19 cellular contexts compared by ENCODE assay signal in genomic region chr7:41928781-41929180, GRCh38.
DNase-seq lines count a peak whose midpoint lies in the region; ATAC-seq, FAIRE-seq and TF ChIP-seq lines count a peak whose summit lies in the region.
"Had no signal": no experiment of that assay in that cellular context is flagged by ENCODE, and none has a peak within 500 bp of the region (broad histone marks: within the 10 kb centered on the region; RNA-seq: fewer than 3 reads in every experiment).

No MANE protein-coding gene starts in this region.

- H3F3A ChIP-seq in smooth muscle cell (ENCODE audit: low read depth): no peaks in the 10 kb centered on the region

- H3K36me3 ChIP-seq in astrocyte (ENCODE audit: insufficient read depth, low read length) (no peaks in the 10 kb centered on the region), fibroblast of lung (ENCODE audit: control insufficient read depth, insufficient read depth, low read length) (no peaks in the 10 kb centered on the region), smooth muscle cell (ENCODE audit: low read depth) (no peaks in the 10 kb centered on the region), right atrium auricular region (no peaks in the 10 kb centered on the region)
- H3K36me3 ChIP-seq: BE2C, HAP-1 had no signal

- peaks cover 20% of the 10 kb centered on the region for H3K4me1 Mint-ChIP-seq in astrocyte (ENCODE audit: low read depth, unreplicated experiment)
- H3K4me1 Mint-ChIP-seq: CD8-positive, alpha-beta memory T cell had no signal

- H4K20me1 ChIP-seq in astrocyte (ENCODE audit: insufficient read depth, low read length) (no peaks in the 10 kb centered on the region), fibroblast of lung (ENCODE audit: control insufficient read depth, extremely low read depth, insufficient read depth, low read length) (no peaks in the 10 kb centered on the region), smooth muscle cell (ENCODE audit: low read depth) (no peaks in the 10 kb centered on the region)

- no peak for TF ChIP-seq CTCF in astrocyte (IDR thresholded peaks at IDR 0.05; ENCODE audit: insufficient read depth, low read depth, low read length)
- no peak for TF ChIP-seq CTCF in fibroblast of lung (conservative IDR thresholded peaks at IDR 0.05 in 1 of 2, IDR thresholded peaks at IDR 0.05 in 1 of 2; ENCODE audit: low read depth in 1 of 2, low read length in 2 of 2)
- no peak for TF ChIP-seq CTCF in smooth muscle cell (IDR thresholded peaks at IDR 0.05; ENCODE audit: borderline replicate concordance, insufficient read depth, poor library complexity, severe bottlenecking)
- no peak for TF ChIP-seq CTCF in right atrium auricular region (IDR thresholded peaks at IDR 0.05)

- H3K4me3 Mint-ChIP-seq in astrocyte (ENCODE audit: unreplicated experiment): no peak overlapping the region
- H3K4me3 Mint-ChIP-seq: CD4-positive, CD25-positive, alpha-beta regulatory T cell; CD8-positive, alpha-beta memory T cell had no signal

- H2AFZ ChIP-seq in astrocyte (ENCODE audit: low read depth, low read length): no peak overlapping the region
- peak overlapping the region; percentile 10 for H2AFZ ChIP-seq in fibroblast of lung (ENCODE audit: low read length)
- H2AFZ ChIP-seq in smooth muscle cell (ENCODE audit: low read depth): no peak overlapping the region

- FAIRE-seq in astrocyte (lab: Jason Lieb, UNC): no peak
- FAIRE-seq: D721Med, HepG2 had no signal

- H3K27ac ChIP-seq in astrocyte (ENCODE audit: low read depth, low read length) (no peak overlapping the region), fibroblast of lung (ENCODE audit: insufficient read depth, low read length) (no peak overlapping the region), smooth muscle cell (ENCODE audit: low read depth) (no peak overlapping the region), right atrium auricular region (no peak overlapping the region)

- ATAC-seq in HG02623 (IDR thresholded peaks at IDR 0.05; ENCODE audit: unreplicated experiment): no peak
- ATAC-seq: HepG2 had no signal

- no peaks in the 10 kb centered on the region for H3K9me3 Mint-ChIP-seq in astrocyte (ENCODE audit: unreplicated experiment)
- H3K9me3 Mint-ChIP-seq: CD8-positive, alpha-beta memory T cell had no signal

- no peaks in the 10 kb centered on the region for H3K79me2 ChIP-seq in astrocyte (ENCODE audit: insufficient read depth, low read length)
- H3K79me2 ChIP-seq in fibroblast of lung (ENCODE audit: control insufficient read depth, insufficient read depth, low read length): no peaks in the 10 kb centered on the region
- H3K79me2 ChIP-seq in smooth muscle cell (ENCODE audit: low read depth): no peaks in the 10 kb centered on the region

- H3K9me3 ChIP-seq in astrocyte (ENCODE audit: insufficient read depth, low read depth, low read length) (no peaks in the 10 kb centered on the region), fibroblast of lung (ENCODE audit: control insufficient read depth, insufficient read depth, low read depth, low read length) (no peaks in the 10 kb centered on the region), smooth muscle cell (replicated peaks; ENCODE audit: low read depth) (no peaks in the 10 kb centered on the region), right atrium auricular region (no peaks in the 10 kb centered on the region)
- H3K9me3 ChIP-seq: BE2C, HAP-1 had no signal

- 50% methylated on average over 1 of the region's 1 CpG for WGBS in smooth muscle cell (ENCODE audit: low lambda C conversion rate)

- H3K9ac ChIP-seq in astrocyte (ENCODE audit: low read length): no peak overlapping the region
- no peak overlapping the region for H3K9ac ChIP-seq in fibroblast of lung (ENCODE audit: insufficient read depth, low read length)
- no peak overlapping the region for H3K9ac ChIP-seq in smooth muscle cell (ENCODE audit: low read depth)

- DNase-seq in EH (ENCODE audit: low read depth): peak; percentile 53
- peak; percentile 78 for DNase-seq in astrocyte (ENCODE audit: low read depth)
- peak in 1 of 2 donors; percentile 78 for DNase-seq in fibroblast of lung (ENCODE audit: low read depth in 2 of 2)
- no peak for DNase-seq in smooth muscle cell (lab: John Stamatoyannopoulos, UW; ENCODE audit: unreplicated experiment)
- DNase-seq in right atrium auricular region (ENCODE audit: low spot score): no peak
- DNase-seq in dermis blood vessel endothelial cell: no peak
- DNase-seq: 8988T; BE2C; C1 segment of cervical spinal cord; CD4-positive, CD25-positive, alpha-beta regulatory T cell; CD8-positive, alpha-beta memory T cell; COR-L47; DMS79; GF-D8; KG1 had no signal

- H3K27me3 Mint-ChIP-seq in astrocyte (ENCODE audit: low read depth, unreplicated experiment): no peaks in the 10 kb centered on the region

- H3K4me3 ChIP-seq in astrocyte (ENCODE audit: insufficient read depth, low read depth, low read length): no peak overlapping the region
- no peak overlapping the region for H3K4me3 ChIP-seq in fibroblast of lung (replicated peaks in 1 of 4; ENCODE audit: control extremely low read depth in 1 of 4, insufficient read depth in 1 of 4, low read depth in 3 of 4, low read length in 4 of 4)
- H3K4me3 ChIP-seq in smooth muscle cell: no peak overlapping the region
- no peak overlapping the region for H3K4me3 ChIP-seq in right atrium auricular region
- H3K4me3 ChIP-seq: HAP-1 had no signal

- H3K4me1 ChIP-seq in astrocyte (ENCODE audit: insufficient read depth, low read length) (peaks cover 6% of the 10 kb centered on the region), fibroblast of lung (ENCODE audit: control insufficient read depth, extremely low read depth, insufficient read depth, low read length) (peaks cover 23% of the 10 kb centered on the region), smooth muscle cell (ENCODE audit: low read depth) (peaks cover 6% of the 10 kb centered on the region), right atrium auricular region (no peaks in the 10 kb centered on the region)
- H3K4me1 ChIP-seq: BE2C, HAP-1 had no signal

- H3K36me3 Mint-ChIP-seq in astrocyte (ENCODE audit: low read depth, unreplicated experiment): no peaks in the 10 kb centered on the region
- H3K36me3 Mint-ChIP-seq: CD4-positive, CD25-positive, alpha-beta regulatory T cell had no signal

- H3K4me2 ChIP-seq in astrocyte (ENCODE audit: low read length) (no peak overlapping the region), fibroblast of lung (ENCODE audit: extremely low read depth, insufficient read depth, low read length) (peak overlapping the region; percentile 17), smooth muscle cell (peak overlapping the region; percentile 15)

- peak overlapping the region; percentile 28 for H3K27ac Mint-ChIP-seq in astrocyte (ENCODE audit: unreplicated experiment)
- H3K27ac Mint-ChIP-seq: CD4-positive, CD25-positive, alpha-beta regulatory T cell; CD8-positive, alpha-beta memory T cell had no signal

- H3K27me3 ChIP-seq in astrocyte (ENCODE audit: insufficient read depth, low read length) (no peaks in the 10 kb centered on the region), fibroblast of lung (ENCODE audit: control insufficient read depth, insufficient read depth, low read length) (no peaks in the 10 kb centered on the region), smooth muscle cell (ENCODE audit: low read depth) (no peaks in the 10 kb centered on the region), right atrium auricular region (no peaks in the 10 kb centered on the region)
- H3K27me3 ChIP-seq: BE2C had no signal

Comparison
In these comparisons a context has a peak if more than half of its experiments do, and no peak if none do; other contexts are left out.
1. DNase-seq: peak in EH (single experiment) and astrocyte (single experiment); none in smooth muscle cell (single experiment), right atrium auricular region (single experiment) and dermis blood vessel endothelial cell (single experiment).